31 cellular contexts compared by ENCODE assay signal in the genomic region with DNA sequence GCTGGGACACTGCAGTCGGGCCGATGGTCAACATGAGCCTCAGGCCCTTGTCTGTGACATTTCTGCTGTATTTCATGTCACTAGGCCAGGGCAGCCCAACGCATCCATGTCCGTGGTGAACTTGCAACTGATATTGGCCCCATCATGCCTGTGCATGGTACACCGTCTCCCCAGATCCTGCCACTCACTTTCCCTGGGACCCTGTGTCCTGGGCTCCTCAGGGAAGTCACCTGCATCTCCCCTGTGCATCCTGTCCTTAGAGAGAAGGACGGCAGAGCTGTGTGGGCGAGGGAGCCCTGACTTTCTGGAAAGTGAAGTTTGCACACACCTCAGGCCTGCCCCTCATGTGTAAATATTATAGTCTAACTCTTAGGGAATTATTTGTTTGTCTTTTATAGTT.
"Had no signal": no experiment of that assay in that cellular context is flagged by ENCODE, and none has a peak within 500 bp of the region (broad histone marks: within the 10 kb centered on the region; RNA-seq: fewer than 3 reads in every experiment).

No MANE protein-coding gene starts in this region.

- H3K4me3 ChIP-seq: adrenal gland, breast epithelium, cardiac muscle cell, coronary artery, dorsolateral prefrontal cortex, gastrocnemius medialis, heart left ventricle had no signal

- H3K27ac ChIP-seq: adrenal gland, breast epithelium, cardiac muscle cell, coronary artery, dorsolateral prefrontal cortex, foreskin keratinocyte, gastrocnemius medialis, heart left ventricle, WERI-Rb-1 had no signal

- DNase-seq: activated B cell treated with CpG ODN at 0.5 μM for 24 hours; activated CD4-positive, alpha-beta T cell treated with anti-CD3 and anti-CD28 coated beads for 48 hours; activated CD4-positive, alpha-beta T cell treated with anti-CD3 and anti-CD28 coated beads, Interleukin-2, amount 50 U/mL, for 1 hour; activated CD4-positive, alpha-beta T cell treated with anti-CD3 and anti-CD28 coated beads, Interleukin-2, amount 50 U/mL, for 48 hours; activated CD8-positive, alpha-beta memory T cell treated with anti-CD3 and anti-CD28 coated beads, Interleukin-2, amount 10 ng/mL, durations not matched to agents 7 days and 5 days; activated CD8-positive, alpha-beta memory T cell treated with anti-CD3 and anti-CD28 coated beads, Interleukin-2, amount 50 U/mL, for 4 hours; activated CD8-positive, alpha-beta T cell treated with anti-CD3 and anti-CD28 coated beads for 36 hours; activated gamma-delta T cell treated with Interleukin-2 at 50 U/mL for 16 hours; activated naive CD4-positive, alpha-beta T cell treated with anti-CD3 and anti-CD28 coated beads, Interleukin-2, amount 50 U/mL, for 16 hours; activated naive CD4-positive, alpha-beta T cell treated with Interleukin-2 at 50 U/mL for 16 hours; activated naive CD8-positive, alpha-beta T cell treated with anti-CD3 and anti-CD28 coated beads, Interleukin-2, amount 50 U/mL, for 24 hours; activated T-cell treated with anti-CD3 and anti-CD28 coated beads, Interleukin-2, amount 50 U/mL, for 1 hour; activated T-cell treated with anti-CD3 and anti-CD28 coated beads, Interleukin-2, amount 50 U/mL, for 48 hours; adrenal gland; amygdala; dorsolateral prefrontal cortex; effector memory CD4-positive, alpha-beta T cell; endodermal cell; foreskin keratinocyte; gastrocnemius medialis; glutamatergic neuron; T-helper 1 cell; T-helper 17 cell; T1000; WERI-Rb-1 had no signal

- H3K9me3 ChIP-seq: adrenal gland, breast epithelium, gastrocnemius medialis, heart left ventricle had no signal

- ATAC-seq: activated CD4-positive, CD25-positive, alpha-beta regulatory T cell treated with anti-CD3 and anti-CD28 coated beads, Interleukin-2, amount 50 U/mL, for 24 hours; activated CD8-positive, alpha-beta memory T cell treated with anti-CD3 and anti-CD28 coated beads, Interleukin-2, amount 10 ng/mL, durations not matched to agents 7 days and 5 days; activated CD8-positive, alpha-beta T cell treated with anti-CD3 and anti-CD28 coated beads for 36 hours; activated naive CD8-positive, alpha-beta T cell treated with anti-CD3 and anti-CD28 coated beads, Interleukin-2, amount 50 U/mL, for 24 hours; esophagus mucosa; foreskin keratinocyte; gastrocnemius medialis; heart left ventricle; T-helper 17 cell had no signal

- H3K27me3 ChIP-seq: breast epithelium, cardiac muscle cell, foreskin keratinocyte, gastrocnemius medialis, heart left ventricle had no signal

- H3K36me3 ChIP-seq: adrenal gland, breast epithelium, cardiac muscle cell, gastrocnemius medialis, heart left ventricle, WERI-Rb-1 had no signal

- H3K4me1 ChIP-seq: adrenal gland had no signal
